8 cellular contexts compared by ENCODE assay signal in genomic region chr15:98713585-98714001, GRCh38.
DNase-seq lines count a peak whose midpoint lies in the region; ATAC-seq and TF ChIP-seq lines count a peak whose summit lies in the region.

No MANE protein-coding gene starts in this region.

- H3K36me3 ChIP-seq in left lung: no peaks in the 10 kb centered on the region
- no peaks in the 10 kb centered on the region for H3K36me3 ChIP-seq in right lobe of liver

- TF ChIP-seq CTCF in AG10803 (conservative IDR thresholded peaks at IDR 0.05; ENCODE audit: low read length) (no peak), left lung (IDR thresholded peaks at IDR 0.05) (no peak), right lobe of liver (IDR thresholded peaks at IDR 0.05) (no peak)

- peak overlapping the region; percentile 22 for H3K4me3 Mint-ChIP-seq in activated naive CD8-positive, alpha-beta T cell treated with anti-CD3 and anti-CD28 coated beads, Interleukin-2, amount 10 ng/mL, durations not matched to agents 7 days and 5 days

- no peak overlapping the region for H3K27ac Mint-ChIP-seq in activated naive CD8-positive, alpha-beta T cell treated with anti-CD3 and anti-CD28 coated beads, Interleukin-2, amount 10 ng/mL, durations not matched to agents 7 days and 5 days

- H3K9me3 ChIP-seq in left lung (no peaks in the 10 kb centered on the region), right lobe of liver (no peaks in the 10 kb centered on the region)

- H3K27ac ChIP-seq in left lung: peak overlapping the region in 1 of 2 donors; percentile 29
- no peak overlapping the region for H3K27ac ChIP-seq in right lobe of liver

- no peak for TF ChIP-seq POLR2A in right lobe of liver (IDR thresholded peaks at IDR 0.05)

- no peaks in the 10 kb centered on the region for H3K27me3 Mint-ChIP-seq in activated naive CD8-positive, alpha-beta T cell treated with anti-CD3 and anti-CD28 coated beads, Interleukin-2, amount 10 ng/mL, durations not matched to agents 7 days and 5 days

- peaks cover 7 to 56% of the 10 kb centered on the region in 2 donors for H3K4me1 ChIP-seq in left lung
- no peaks in the 10 kb centered on the region for H3K4me1 ChIP-seq in right lobe of liver

- H3K4me1 Mint-ChIP-seq in activated naive CD8-positive, alpha-beta T cell treated with anti-CD3 and anti-CD28 coated beads, Interleukin-2, amount 10 ng/mL, durations not matched to agents 7 days and 5 days: peaks cover 41% of the 10 kb centered on the region

- DNase-seq in AG10803 (ENCODE audit: low read depth) (peak; percentile 72), left lung (no peak), right lobe of liver (no peak), NCI-H1105 treated with DMSO at 0.1 percent for 48 hours (lab: John Stamatoyannopoulos, UW) (no peak), cortex of kidney (lab: John Stamatoyannopoulos, UW) (no peak), NOMO-1 treated with dmso at 0.1 percent for 144 hours (lab: John Stamatoyannopoulos, UW; ENCODE audit: unreplicated experiment) (no peak)
- DNase-seq in activated naive CD8-positive, alpha-beta T cell treated with anti-CD3 and anti-CD28 coated beads, Interleukin-2, amount 10 ng/mL, durations not matched to agents 7 days and 5 days: no peak

- intact Hi-C loops in left lung (cut with DNase I): no loop called here
- intact Hi-C loops in right lobe of liver (cut with DNase I): no loop called here

- POLR2A ChIA-PET in activated naive CD8-positive, alpha-beta T cell treated with anti-CD3 and anti-CD28 coated beads, Interleukin-2, amount 10 ng/mL, durations not matched to agents 7 days and 5 days (lab: Charles Lee): no interaction called here

- ATAC-seq in GM21529 (IDR thresholded peaks at IDR 0.05; ENCODE audit: unreplicated experiment) (peak; percentile 66), left lung (peak; percentile 72), right lobe of liver (no peak)
- peak; percentile 30 for ATAC-seq in activated naive CD8-positive, alpha-beta T cell treated with anti-CD3 and anti-CD28 coated beads, Interleukin-2, amount 10 ng/mL, durations not matched to agents 7 days and 5 days (ENCODE audit: low read depth)

- 63% methylated on average over 3 of the region's 3 CpGs for WGBS in right lobe of liver (ENCODE audit: insufficient coverage, low coverage, low lambda C conversion rate, missing lambda C conversion rate)

- H3K36me3 Mint-ChIP-seq in activated naive CD8-positive, alpha-beta T cell treated with anti-CD3 and anti-CD28 coated beads, Interleukin-2, amount 10 ng/mL, durations not matched to agents 7 days and 5 days: peaks cover 16% of the 10 kb centered on the region

- no peaks in the 10 kb centered on the region for H3K27me3 ChIP-seq in left lung
- H3K27me3 ChIP-seq in right lobe of liver: no peaks in the 10 kb centered on the region

- H3K4me3 ChIP-seq in AG10803 (ENCODE audit: low read length): no peak overlapping the region
- H3K4me3 ChIP-seq in left lung: no peak overlapping the region
- no peak overlapping the region for H3K4me3 ChIP-seq in right lobe of liver

- peaks cover 6% of the 10 kb centered on the region for H3K9me3 Mint-ChIP-seq in activated naive CD8-positive, alpha-beta T cell treated with anti-CD3 and anti-CD28 coated beads, Interleukin-2, amount 10 ng/mL, durations not matched to agents 7 days and 5 days

Comparison
In these comparisons a context has a peak if more than half of its experiments do, and no peak if none do; other contexts are left out.
1. ATAC-seq: peak in GM21529 (single experiment), activated naive CD8-positive, alpha-beta T cell treated with anti-CD3 and anti-CD28 coated beads, Interleukin-2, amount 10 ng/mL, durations not matched to agents 7 days and 5 days (single experiment) and left lung (single experiment); none in right lobe of liver (0 of 4).